ENCODE assay signal across 1 cellular context in the genomic region with DNA sequence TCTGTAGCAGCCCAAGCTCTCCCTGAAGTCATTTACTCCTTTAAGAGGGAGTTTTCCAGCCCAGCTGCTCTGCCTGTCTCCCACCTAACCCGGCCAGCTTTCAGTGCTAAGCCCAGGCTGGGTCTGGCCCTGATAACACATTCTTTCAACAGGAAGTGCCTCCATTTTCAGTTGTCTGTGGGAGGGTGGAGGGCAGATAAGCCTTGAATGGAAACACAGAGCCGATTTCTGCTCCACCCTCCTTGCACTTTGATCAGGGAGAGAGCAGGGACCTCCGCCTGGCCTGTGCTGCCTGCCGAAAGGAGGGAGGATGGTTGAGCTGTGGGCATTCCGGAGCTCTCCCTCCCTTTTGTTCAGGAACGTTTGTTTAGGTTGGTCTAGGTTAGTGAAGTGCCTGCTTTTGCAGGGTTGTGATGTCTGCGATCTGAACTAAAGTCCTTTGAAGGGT.
TF ChIP-seq lines count a peak whose summit lies in the region.

No MANE protein-coding gene starts in this region.

TF ChIP-seq in HepG2, 621 proteins besides CTCF, POLR2A, EP300 and RAD21 (continued from another document and continues in another):
- TF ChIP-seq, protein P1, sequence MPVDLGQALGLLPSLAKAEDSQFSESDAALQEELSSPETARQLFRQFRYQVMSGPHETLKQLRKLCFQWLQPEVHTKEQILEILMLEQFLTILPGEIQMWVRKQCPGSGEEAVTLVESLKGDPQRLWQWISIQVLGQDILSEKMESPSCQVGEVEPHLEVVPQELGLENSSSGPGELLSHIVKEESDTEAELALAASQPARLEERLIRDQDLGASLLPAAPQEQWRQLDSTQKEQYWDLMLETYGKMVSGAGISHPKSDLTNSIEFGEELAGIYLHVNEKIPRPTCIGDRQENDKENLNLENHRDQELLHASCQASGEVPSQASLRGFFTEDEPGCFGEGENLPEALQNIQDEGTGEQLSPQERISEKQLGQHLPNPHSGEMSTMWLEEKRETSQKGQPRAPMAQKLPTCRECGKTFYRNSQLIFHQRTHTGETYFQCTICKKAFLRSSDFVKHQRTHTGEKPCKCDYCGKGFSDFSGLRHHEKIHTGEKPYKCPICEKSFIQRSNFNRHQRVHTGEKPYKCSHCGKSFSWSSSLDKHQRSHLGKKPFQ (CRISPR knock-in tag; IDR thresholded peaks at IDR 0.05; ENCODE audit: insufficient replicate concordance): no peak
- no peak for TF ChIP-seq ATAD3A (CRISPR knock-in tag; IDR thresholded peaks at IDR 0.05)
- TF ChIP-seq RCOR2 (CRISPR knock-in tag; IDR thresholded peaks at IDR 0.05): peak; percentile 43; the same call in 1 of the 2 replicates
- TF ChIP-seq, protein P2, sequence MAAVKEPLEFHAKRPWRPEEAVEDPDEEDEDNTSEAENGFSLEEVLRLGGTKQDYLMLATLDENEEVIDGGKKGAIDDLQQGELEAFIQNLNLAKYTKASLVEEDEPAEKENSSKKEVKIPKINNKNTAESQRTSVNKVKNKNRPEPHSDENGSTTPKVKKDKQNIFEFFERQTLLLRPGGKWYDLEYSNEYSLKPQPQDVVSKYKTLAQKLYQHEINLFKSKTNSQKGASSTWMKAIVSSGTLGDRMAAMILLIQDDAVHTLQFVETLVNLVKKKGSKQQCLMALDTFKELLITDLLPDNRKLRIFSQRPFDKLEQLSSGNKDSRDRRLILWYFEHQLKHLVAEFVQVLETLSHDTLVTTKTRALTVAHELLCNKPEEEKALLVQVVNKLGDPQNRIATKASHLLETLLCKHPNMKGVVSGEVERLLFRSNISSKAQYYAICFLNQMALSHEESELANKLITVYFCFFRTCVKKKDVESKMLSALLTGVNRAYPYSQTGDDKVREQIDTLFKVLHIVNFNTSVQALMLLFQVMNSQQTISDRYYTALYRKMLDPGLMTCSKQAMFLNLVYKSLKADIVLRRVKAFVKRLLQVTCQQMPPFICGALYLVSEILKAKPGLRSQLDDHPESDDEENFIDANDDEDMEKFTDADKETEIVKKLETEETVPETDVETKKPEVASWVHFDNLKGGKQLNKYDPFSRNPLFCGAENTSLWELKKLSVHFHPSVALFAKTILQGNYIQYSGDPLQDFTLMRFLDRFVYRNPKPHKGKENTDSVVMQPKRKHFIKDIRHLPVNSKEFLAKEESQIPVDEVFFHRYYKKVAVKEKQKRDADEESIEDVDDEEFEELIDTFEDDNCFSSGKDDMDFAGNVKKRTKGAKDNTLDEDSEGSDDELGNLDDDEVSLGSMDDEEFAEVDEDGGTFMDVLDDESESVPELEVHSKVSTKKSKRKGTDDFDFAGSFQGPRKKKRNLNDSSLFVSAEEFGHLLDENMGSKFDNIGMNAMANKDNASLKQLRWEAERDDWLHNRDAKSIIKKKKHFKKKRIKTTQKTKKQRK (IDR thresholded peaks at IDR 0.05; ENCODE audit: low read length): no peak
- TF ChIP-seq, protein P3, sequence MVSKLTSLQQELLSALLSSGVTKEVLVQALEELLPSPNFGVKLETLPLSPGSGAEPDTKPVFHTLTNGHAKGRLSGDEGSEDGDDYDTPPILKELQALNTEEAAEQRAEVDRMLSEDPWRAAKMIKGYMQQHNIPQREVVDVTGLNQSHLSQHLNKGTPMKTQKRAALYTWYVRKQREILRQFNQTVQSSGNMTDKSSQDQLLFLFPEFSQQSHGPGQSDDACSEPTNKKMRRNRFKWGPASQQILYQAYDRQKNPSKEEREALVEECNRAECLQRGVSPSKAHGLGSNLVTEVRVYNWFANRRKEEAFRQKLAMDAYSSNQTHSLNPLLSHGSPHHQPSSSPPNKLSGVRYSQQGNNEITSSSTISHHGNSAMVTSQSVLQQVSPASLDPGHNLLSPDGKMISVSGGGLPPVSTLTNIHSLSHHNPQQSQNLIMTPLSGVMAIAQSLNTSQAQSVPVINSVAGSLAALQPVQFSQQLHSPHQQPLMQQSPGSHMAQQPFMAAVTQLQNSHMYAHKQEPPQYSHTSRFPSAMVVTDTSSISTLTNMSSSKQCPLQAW (CRISPR knock-in tag; IDR thresholded peaks at IDR 0.05): peak; percentile 55; the same call in 1 of the 2 replicates
- TF ChIP-seq KAT7 (CRISPR knock-in tag; IDR thresholded peaks at IDR 0.05; ENCODE audit: borderline replicate concordance): no peak
- peak; percentile 44; the same call in 1 of the 2 replicates for TF ChIP-seq ZFY (CRISPR knock-in tag; IDR thresholded peaks at IDR 0.05)
- peak; percentile 48; the same call in 1 of the 2 replicates for TF ChIP-seq ZBTB38 (CRISPR knock-in tag; IDR thresholded peaks at IDR 0.05)
- peak; percentile 53 for TF ChIP-seq MED1 (CRISPR knock-in tag; IDR thresholded peaks at IDR 0.05)
- no peak for TF ChIP-seq NFE2L1 (CRISPR knock-in tag; IDR thresholded peaks at IDR 0.05; ENCODE audit: borderline replicate concordance)
- TF ChIP-seq ZNF563 (CRISPR knock-in tag; IDR thresholded peaks at IDR 0.05): no peak
- no peak for TF ChIP-seq ZC3H13 (CRISPR knock-in tag; IDR thresholded peaks at IDR 0.05)
- TF ChIP-seq, protein P4, sequence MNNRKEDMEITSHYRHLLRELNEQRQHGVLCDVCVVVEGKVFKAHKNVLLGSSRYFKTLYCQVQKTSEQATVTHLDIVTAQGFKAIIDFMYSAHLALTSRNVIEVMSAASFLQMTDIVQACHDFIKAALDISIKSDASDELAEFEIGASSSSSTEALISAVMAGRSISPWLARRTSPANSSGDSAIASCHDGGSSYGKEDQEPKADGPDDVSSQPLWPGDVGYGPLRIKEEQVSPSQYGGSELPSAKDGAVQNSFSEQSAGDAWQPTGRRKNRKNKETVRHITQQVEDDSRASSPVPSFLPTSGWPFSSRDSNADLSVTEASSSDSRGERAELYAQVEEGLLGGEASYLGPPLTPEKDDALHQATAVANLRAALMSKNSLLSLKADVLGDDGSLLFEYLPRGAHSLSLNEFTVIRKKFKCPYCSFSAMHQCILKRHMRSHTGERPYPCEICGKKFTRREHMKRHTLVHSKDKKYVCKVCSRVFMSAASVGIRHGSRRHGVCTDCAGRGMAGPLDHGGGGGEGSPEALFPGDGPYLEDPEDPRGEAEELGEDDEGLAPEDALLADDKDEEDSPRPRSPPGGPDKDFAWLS (CRISPR knock-in tag; IDR thresholded peaks at IDR 0.05; ENCODE audit: borderline replicate concordance): no peak
- TF ChIP-seq, protein P5, sequence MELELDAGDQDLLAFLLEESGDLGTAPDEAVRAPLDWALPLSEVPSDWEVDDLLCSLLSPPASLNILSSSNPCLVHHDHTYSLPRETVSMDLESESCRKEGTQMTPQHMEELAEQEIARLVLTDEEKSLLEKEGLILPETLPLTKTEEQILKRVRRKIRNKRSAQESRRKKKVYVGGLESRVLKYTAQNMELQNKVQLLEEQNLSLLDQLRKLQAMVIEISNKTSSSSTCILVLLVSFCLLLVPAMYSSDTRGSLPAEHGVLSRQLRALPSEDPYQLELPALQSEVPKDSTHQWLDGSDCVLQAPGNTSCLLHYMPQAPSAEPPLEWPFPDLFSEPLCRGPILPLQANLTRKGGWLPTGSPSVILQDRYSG (CRISPR knock-in tag; IDR thresholded peaks at IDR 0.05): no peak
- TF ChIP-seq SRF (IDR thresholded peaks at IDR 0.05; ENCODE audit: low read depth, low read length): peak; percentile 39; the same call in 1 of the 2 replicates
- TF ChIP-seq, protein P6, sequence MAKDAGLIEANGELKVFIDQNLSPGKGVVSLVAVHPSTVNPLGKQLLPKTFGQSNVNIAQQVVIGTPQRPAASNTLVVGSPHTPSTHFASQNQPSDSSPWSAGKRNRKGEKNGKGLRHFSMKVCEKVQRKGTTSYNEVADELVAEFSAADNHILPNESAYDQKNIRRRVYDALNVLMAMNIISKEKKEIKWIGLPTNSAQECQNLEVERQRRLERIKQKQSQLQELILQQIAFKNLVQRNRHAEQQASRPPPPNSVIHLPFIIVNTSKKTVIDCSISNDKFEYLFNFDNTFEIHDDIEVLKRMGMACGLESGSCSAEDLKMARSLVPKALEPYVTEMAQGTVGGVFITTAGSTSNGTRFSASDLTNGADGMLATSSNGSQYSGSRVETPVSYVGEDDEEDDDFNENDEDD (CRISPR knock-in tag; IDR thresholded peaks at IDR 0.05; ENCODE audit: borderline replicate concordance): peak; percentile 66; the same call in 1 of the 2 replicates
- TF ChIP-seq ARHGAP35 (CRISPR knock-in tag; IDR thresholded peaks at IDR 0.05; ENCODE audit: borderline replicate concordance): no peak
- 0 out of 2 replicates have a peak, but pooled peaks have one; percentile 35 for TF ChIP-seq ZNF761 (CRISPR knock-in tag; conservative IDR thresholded peaks at IDR 0.05)
- TF ChIP-seq, protein P7, sequence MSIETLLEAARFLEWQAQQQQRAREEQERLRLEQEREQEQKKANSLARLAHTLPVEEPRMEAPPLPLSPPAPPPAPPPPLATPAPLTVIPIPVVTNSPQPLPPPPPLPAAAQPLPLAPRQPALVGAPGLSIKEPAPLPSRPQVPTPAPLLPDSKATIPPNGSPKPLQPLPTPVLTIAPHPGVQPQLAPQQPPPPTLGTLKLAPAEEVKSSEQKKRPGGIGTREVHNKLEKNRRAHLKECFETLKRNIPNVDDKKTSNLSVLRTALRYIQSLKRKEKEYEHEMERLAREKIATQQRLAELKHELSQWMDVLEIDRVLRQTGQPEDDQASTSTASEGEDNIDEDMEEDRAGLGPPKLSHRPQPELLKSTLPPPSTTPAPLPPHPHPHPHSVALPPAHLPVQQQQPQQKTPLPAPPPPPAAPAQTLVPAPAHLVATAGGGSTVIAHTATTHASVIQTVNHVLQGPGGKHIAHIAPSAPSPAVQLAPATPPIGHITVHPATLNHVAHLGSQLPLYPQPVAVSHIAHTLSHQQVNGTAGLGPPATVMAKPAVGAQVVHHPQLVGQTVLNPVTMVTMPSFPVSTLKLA (IDR thresholded peaks at IDR 0.05): no peak
- TF ChIP-seq, protein P8, sequence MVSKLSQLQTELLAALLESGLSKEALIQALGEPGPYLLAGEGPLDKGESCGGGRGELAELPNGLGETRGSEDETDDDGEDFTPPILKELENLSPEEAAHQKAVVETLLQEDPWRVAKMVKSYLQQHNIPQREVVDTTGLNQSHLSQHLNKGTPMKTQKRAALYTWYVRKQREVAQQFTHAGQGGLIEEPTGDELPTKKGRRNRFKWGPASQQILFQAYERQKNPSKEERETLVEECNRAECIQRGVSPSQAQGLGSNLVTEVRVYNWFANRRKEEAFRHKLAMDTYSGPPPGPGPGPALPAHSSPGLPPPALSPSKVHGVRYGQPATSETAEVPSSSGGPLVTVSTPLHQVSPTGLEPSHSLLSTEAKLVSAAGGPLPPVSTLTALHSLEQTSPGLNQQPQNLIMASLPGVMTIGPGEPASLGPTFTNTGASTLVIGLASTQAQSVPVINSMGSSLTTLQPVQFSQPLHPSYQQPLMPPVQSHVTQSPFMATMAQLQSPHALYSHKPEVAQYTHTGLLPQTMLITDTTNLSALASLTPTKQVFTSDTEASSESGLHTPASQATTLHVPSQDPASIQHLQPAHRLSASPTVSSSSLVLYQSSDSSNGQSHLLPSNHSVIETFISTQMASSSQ (IDR thresholded peaks at IDR 0.05; ENCODE audit: low read depth): no peak
- TF ChIP-seq, protein P8 (CRISPR knock-in tag; IDR thresholded peaks at IDR 0.05; ENCODE audit: borderline replicate concordance): peak; percentile 57; the same call in 1 of the 2 replicates
- TF ChIP-seq ZNF501 (CRISPR knock-in tag; IDR thresholded peaks at IDR 0.05): 0 out of 2 replicates have a peak, but pooled peaks have one; percentile 33
- TF ChIP-seq REL (CRISPR knock-in tag; conservative IDR thresholded peaks at IDR 0.05): no peak
- TF ChIP-seq, protein P9, sequence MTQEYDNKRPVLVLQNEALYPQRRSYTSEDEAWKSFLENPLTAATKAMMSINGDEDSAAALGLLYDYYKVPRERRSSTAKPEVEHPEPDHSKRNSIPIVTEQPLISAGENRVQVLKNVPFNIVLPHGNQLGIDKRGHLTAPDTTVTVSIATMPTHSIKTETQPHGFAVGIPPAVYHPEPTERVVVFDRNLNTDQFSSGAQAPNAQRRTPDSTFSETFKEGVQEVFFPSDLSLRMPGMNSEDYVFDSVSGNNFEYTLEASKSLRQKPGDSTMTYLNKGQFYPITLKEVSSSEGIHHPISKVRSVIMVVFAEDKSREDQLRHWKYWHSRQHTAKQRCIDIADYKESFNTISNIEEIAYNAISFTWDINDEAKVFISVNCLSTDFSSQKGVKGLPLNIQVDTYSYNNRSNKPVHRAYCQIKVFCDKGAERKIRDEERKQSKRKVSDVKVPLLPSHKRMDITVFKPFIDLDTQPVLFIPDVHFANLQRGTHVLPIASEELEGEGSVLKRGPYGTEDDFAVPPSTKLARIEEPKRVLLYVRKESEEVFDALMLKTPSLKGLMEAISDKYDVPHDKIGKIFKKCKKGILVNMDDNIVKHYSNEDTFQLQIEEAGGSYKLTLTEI (CRISPR knock-in tag; conservative IDR thresholded peaks at IDR 0.05): no peak
- TF ChIP-seq ZNF841 (CRISPR knock-in tag; IDR thresholded peaks at IDR 0.05; ENCODE audit: borderline replicate concordance): no peak
- TF ChIP-seq FOXM1 (CRISPR knock-in tag; IDR thresholded peaks at IDR 0.05): no peak
- TF ChIP-seq ZNF564 (CRISPR knock-in tag; IDR thresholded peaks at IDR 0.05): peak; percentile 48; the same call in 1 of the 2 replicates
- TF ChIP-seq, protein P10, sequence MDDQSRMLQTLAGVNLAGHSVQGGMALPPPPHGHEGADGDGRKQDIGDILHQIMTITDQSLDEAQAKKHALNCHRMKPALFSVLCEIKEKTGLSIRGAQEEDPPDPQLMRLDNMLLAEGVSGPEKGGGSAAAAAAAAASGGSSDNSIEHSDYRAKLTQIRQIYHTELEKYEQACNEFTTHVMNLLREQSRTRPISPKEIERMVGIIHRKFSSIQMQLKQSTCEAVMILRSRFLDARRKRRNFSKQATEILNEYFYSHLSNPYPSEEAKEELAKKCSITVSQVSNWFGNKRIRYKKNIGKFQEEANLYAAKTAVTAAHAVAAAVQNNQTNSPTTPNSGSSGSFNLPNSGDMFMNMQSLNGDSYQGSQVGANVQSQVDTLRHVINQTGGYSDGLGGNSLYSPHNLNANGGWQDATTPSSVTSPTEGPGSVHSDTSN (CRISPR knock-in tag; IDR thresholded peaks at IDR 0.05; ENCODE audit: borderline replicate concordance): no peak
- TF ChIP-seq, protein P11, sequence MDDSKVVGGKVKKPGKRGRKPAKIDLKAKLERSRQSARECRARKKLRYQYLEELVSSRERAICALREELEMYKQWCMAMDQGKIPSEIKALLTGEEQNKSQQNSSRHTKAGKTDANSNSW (CRISPR knock-in tag; IDR thresholded peaks at IDR 0.05; ENCODE audit: borderline replicate concordance): no peak
- no peak for TF ChIP-seq ZNF337 (CRISPR knock-in tag; IDR thresholded peaks at IDR 0.05; ENCODE audit: borderline replicate concordance, low read depth)
- TF ChIP-seq, protein P12, sequence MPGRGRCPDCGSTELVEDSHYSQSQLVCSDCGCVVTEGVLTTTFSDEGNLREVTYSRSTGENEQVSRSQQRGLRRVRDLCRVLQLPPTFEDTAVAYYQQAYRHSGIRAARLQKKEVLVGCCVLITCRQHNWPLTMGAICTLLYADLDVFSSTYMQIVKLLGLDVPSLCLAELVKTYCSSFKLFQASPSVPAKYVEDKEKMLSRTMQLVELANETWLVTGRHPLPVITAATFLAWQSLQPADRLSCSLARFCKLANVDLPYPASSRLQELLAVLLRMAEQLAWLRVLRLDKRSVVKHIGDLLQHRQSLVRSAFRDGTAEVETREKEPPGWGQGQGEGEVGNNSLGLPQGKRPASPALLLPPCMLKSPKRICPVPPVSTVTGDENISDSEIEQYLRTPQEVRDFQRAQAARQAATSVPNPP (CRISPR knock-in tag; IDR thresholded peaks at IDR 0.05): no peak
